ENCODE assay signal across 8 cellular contexts in genomic region chr2:110853516-110853915, GRCh38.
DNase-seq lines count a peak whose midpoint lies in the region; ATAC-seq, FAIRE-seq and TF ChIP-seq lines count a peak whose summit lies in the region.

No MANE protein-coding gene starts in this region.

- no peak for FAIRE-seq in D721Med (lab: Jason Lieb, UNC)

- H3K27me3 Mint-ChIP-seq in chondrocyte (ENCODE audit: low read depth) (peaks cover 50% of the 10 kb centered on the region), naive B cell (peaks cover 0 to 5% (median 0%) of the 10 kb centered on the region in 3 donors)

- H3K27ac Mint-ChIP-seq in chondrocyte (ENCODE audit: unreplicated experiment) (no peak overlapping the region), naive B cell (peak overlapping the region in 1 of 6 donors; percentile 71)

- ATAC-seq in naive B cell (ENCODE audit: low read depth in 2 of 2) = peak; percentile 36 to 41
- ATAC-seq in HG02970 (IDR thresholded peaks at IDR 0.05; ENCODE audit: low FRiP score, unreplicated experiment) = no peak

- H3K9me3 Mint-ChIP-seq in chondrocyte (ENCODE audit: low read depth) = no peaks in the 10 kb centered on the region
- H3K9me3 Mint-ChIP-seq in naive B cell = peaks cover 0 to 2% (median 0%) of the 10 kb centered on the region in 7 donors

- H3K4me1 Mint-ChIP-seq in chondrocyte (ENCODE audit: low read depth) (peaks cover 2% of the 10 kb centered on the region), naive B cell (peaks cover 13 to 23% (median 17%) of the 10 kb centered on the region in 3 donors)

- H3K36me3 Mint-ChIP-seq in chondrocyte (ENCODE audit: low read depth) = peaks cover 1% of the 10 kb centered on the region
- no peaks in the 10 kb centered on the region for H3K36me3 Mint-ChIP-seq in naive B cell

- peak; percentile 47 for TF ChIP-seq CTCF in D721Med (IDR thresholded peaks at IDR 0.05; ENCODE audit: insufficient read depth, missing control alignments)
- TF ChIP-seq CTCF in chondrocyte (IDR thresholded peaks at IDR 0.05) = peak; percentile 72

- H3K4me3 Mint-ChIP-seq in chondrocyte (ENCODE audit: unreplicated experiment) (no peak overlapping the region), naive B cell (no peak overlapping the region)

- DNase-seq in D721Med (ENCODE audit: insufficient read length, low spot score) (no peak), HPDE6-E6E7 (ENCODE audit: extremely low spot score) (peak; percentile 47), T-helper 2 cell (peak in 4 of 5 experiments; percentile 37 to 82 (median 42)), chondrocyte (ENCODE audit: low spot score) (no peak), naive B cell (no peak), NCI-H2029 (lab: John Stamatoyannopoulos, UW) (no peak), DMS79 treated with DMSO at 0.1 percent for 48 hours (lab: John Stamatoyannopoulos, UW) (no peak)

Comparison
In these comparisons a context has a peak if more than half of its experiments do, and no peak if none do; other contexts are left out.
1. DNase-seq: peak in HPDE6-E6E7 (single experiment) and T-helper 2 cell (4 of 5); none in D721Med (single experiment), chondrocyte (single experiment), naive B cell (single experiment), NCI-H2029 (single experiment) and DMS79 treated with DMSO at 0.1 percent for 48 hours (single experiment).